In the genomic region with DNA sequence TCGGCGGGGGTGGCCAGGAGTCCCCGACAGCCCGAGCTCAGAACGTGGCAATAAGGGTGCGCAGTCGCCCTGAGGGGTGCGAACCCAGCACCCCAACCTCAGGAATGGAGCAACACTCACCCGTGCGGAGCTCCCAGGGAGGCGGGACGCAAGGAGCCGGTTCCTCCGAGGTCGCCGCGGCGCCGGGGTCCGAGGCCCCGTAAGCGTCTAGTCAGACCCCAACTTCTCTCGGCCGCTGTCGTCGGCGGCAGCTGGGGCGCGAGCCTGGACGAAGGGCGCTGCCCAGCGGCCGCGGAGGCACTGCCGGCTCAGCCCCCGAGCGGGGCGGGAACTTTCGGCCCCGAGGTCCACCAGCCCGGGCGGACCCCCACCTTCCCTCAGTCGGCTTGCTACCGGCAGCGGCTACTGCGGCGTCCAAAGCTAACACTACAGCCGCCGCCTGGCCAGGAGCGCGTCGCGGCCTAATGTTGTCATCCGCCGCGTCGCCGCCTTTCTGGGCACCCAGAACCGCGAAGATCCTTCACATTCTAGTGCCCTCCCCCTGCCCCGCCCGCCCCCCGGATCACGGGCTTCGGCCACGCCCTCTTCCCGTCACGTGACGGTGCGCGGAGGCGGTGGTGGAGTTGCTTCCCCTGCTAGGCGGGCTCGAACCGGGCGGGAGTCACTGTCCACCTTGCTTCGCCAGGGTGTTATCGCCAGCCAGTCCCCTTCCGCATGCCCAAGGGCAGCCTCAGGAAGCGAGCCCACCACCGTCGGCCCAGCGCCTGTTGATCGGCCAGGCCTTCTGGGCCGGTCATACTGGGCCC, we compare ENCODE assay signal across 8 cellular contexts. TPM values are rescaled to one million over a fixed set of nuclear protein-coding genes. Genes with fewer than 3 reads are reported as not detected.
DNase-seq lines count a peak whose midpoint lies in the region; ATAC-seq, FAIRE-seq and TF ChIP-seq lines count a peak whose summit lies in the region.

A gene with protein sequence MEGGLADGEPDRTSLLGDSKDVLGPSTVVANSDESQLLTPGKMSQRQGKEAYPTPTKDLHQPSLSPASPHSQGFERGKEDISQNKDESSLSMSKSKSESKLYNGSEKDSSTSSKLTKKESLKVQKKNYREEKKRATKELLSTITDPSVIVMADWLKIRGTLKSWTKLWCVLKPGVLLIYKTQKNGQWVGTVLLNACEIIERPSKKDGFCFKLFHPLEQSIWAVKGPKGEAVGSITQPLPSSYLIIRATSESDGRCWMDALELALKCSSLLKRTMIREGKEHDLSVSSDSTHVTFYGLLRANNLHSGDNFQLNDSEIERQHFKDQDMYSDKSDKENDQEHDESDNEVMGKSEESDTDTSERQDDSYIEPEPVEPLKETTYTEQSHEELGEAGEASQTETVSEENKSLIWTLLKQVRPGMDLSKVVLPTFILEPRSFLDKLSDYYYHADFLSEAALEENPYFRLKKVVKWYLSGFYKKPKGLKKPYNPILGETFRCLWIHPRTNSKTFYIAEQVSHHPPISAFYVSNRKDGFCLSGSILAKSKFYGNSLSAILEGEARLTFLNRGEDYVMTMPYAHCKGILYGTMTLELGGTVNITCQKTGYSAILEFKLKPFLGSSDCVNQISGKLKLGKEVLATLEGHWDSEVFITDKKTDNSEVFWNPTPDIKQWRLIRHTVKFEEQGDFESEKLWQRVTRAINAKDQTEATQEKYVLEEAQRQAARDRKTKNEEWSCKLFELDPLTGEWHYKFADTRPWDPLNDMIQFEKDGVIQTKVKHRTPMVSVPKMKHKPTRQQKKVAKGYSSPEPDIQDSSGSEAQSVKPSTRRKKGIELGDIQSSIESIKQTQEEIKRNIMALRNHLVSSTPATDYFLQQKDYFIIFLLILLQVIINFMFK (minus strand): TSS at position 495 of the 806 bp plus-strand sequence. CDS start 72,220 bp downstream, outside the sequence.

- peak within 1 kb of the TSS; percentile 99 for H3K4me3 ChIP-seq in psoas muscle

- H3K36me3 Mint-ChIP-seq in T-helper 1 cell treated with Interleukin-12 subunit alpha and Interleukin-12 subunit beta and Interleukin-4 antibody, amounts not matched to agents 30 μg/mL and 1 μg/mL, for 36 hours (ENCODE audit: low read depth): peaks cover 16% of the 10 kb centered on the region

- no peaks in the 10 kb centered on the region for H3K27me3 ChIP-seq in psoas muscle (ENCODE audit: insufficient read depth in 3 of 3, low read length in 2 of 3)

- H3K27ac ChIP-seq in psoas muscle: peak within 1 kb of the TSS; percentile 99

- no peaks in the 10 kb centered on the region for H3K9me3 Mint-ChIP-seq in T-helper 1 cell treated with Interleukin-12 subunit alpha and Interleukin-12 subunit beta and Interleukin-4 antibody, amounts not matched to agents 30 μg/mL and 1 μg/mL, for 36 hours

- H3K4me3 Mint-ChIP-seq in T-helper 1 cell treated with Interleukin-12 subunit alpha and Interleukin-12 subunit beta and Interleukin-4 antibody, amounts not matched to agents 30 μg/mL and 1 μg/mL, for 36 hours: peak within 1 kb of the TSS; percentile 92

- H3K27me3 Mint-ChIP-seq in T-helper 1 cell treated with Interleukin-12 subunit alpha and Interleukin-12 subunit beta and Interleukin-4 antibody, amounts not matched to agents 30 μg/mL and 1 μg/mL, for 36 hours (ENCODE audit: low read depth): peaks cover 5% of the 10 kb centered on the region

- peaks cover 32% of the 10 kb centered on the region for H3K4me1 ChIP-seq in psoas muscle

- peak within 1 kb of the TSS; percentile 97 for H3K27ac Mint-ChIP-seq in T-helper 1 cell treated with Interleukin-12 subunit alpha and Interleukin-12 subunit beta and Interleukin-4 antibody, amounts not matched to agents 30 μg/mL and 1 μg/mL, for 36 hours

- DNase-seq in NCI-H1694 (lab: John Stamatoyannopoulos, UW): peak; percentile 68
- DNase-seq in amygdala (lab: John Stamatoyannopoulos, UW): peak; percentile 65 to 97 (median 92)
- DNase-seq in left ventricle myocardium superior: peak; percentile 98
- peak; percentile 97 to 98 for DNase-seq in psoas muscle
- DNase-seq in urothelium cell line (ENCODE audit: low spot score): peak; percentile 91

- peaks cover 27% of the 10 kb centered on the region for H3K4me1 Mint-ChIP-seq in T-helper 1 cell treated with Interleukin-12 subunit alpha and Interleukin-12 subunit beta and Interleukin-4 antibody, amounts not matched to agents 30 μg/mL and 1 μg/mL, for 36 hours (ENCODE audit: low read depth)

- no peak for FAIRE-seq in urothelium cell line (lab: Jason Lieb, UNC)

- TF ChIP-seq CTCF in psoas muscle (IDR thresholded peaks at IDR 0.05): peak; percentile 27

- H3K9me3 ChIP-seq in psoas muscle: no peaks in the 10 kb centered on the region

- 0% methylated on average over 49 to 85 of the region's 85 CpGs for WGBS in psoas muscle, 3 donors

- intact Hi-C loops in left ventricle myocardium superior (cut with micrococcal nuclease) (loop anchor here (10.0 kb wide), 1 partner anchor 215 kb away; a partner anchor contains a TSS), psoas muscle (cut with DNase I) (loop anchor here in 1 of 2 donors (5.0 to 10.0 kb wide), 2 partner anchors 87 to 475 kb away; a partner anchor contains a TSS)

- H3K36me3 ChIP-seq in psoas muscle (ENCODE audit: insufficient read depth in 1 of 2, low read depth in 1 of 2): peaks cover 0 to 4% of the 10 kb centered on the region in 2 donors

- ATAC-seq in HG02885 (IDR thresholded peaks at IDR 0.05; ENCODE audit: poor library complexity, unreplicated experiment) (peak; percentile 75), left ventricle myocardium superior (peak; percentile 97), psoas muscle (peak; percentile 94 to 96 (median 96))

- peak; percentile 92 for TF ChIP-seq POLR2A in GM15510 (IDR thresholded peaks at IDR 0.05; ENCODE audit: borderline replicate concordance, extremely low read depth, insufficient read length)

RNA-seq across cellular contexts. Expression of the gene that starts here (rescaled TPM):
- total RNA-seq in left ventricle myocardium superior (28.3 TPM), psoas muscle (10 to 100 TPM; 39.5 to 64.3 (median 55.4) TPM)
- polyA plus RNA-seq in psoas muscle: 10 to 100 TPM in 2 of 3 donors, 1 to 10 TPM in 1; 9.2 to 20.2 (median 18.4) TPM

Comparison
In these comparisons a context has a peak if more than half of its experiments do, and no peak if none do; other contexts are left out.
1. Peak in every context shown above with its lines: DNase-seq, ATAC-seq, H3K4me3 ChIP-seq and H3K27ac ChIP-seq.